In genomic region chr17:82050152-82050760, GRCh38 we compare ENCODE assay signal across 8 cellular contexts. TPM values are rescaled to one million over a fixed set of nuclear protein-coding genes. Genes with fewer than 3 reads are reported as not detected.
DNase-seq lines count a peak whose midpoint lies in the region; ATAC-seq, FAIRE-seq and TF ChIP-seq lines count a peak whose summit lies in the region.

No MANE protein-coding gene starts in this region.

- peaks cover 3% of the 10 kb centered on the region; the same call in 1 of the 2 replicates for H4K20me1 ChIP-seq in DOHH2 (ENCODE audit: control insufficient read depth, insufficient read depth, low read depth, low read length)

- no peak for TF ChIP-seq CTCF in DOHH2 (IDR thresholded peaks at IDR 0.05; ENCODE audit: low read depth, low read length, poor library complexity, severe bottlenecking)
- TF ChIP-seq CTCF in fibroblast of the aortic adventitia (IDR thresholded peaks at IDR 0.05; ENCODE audit: insufficient read depth, low read length): no peak
- no peak for TF ChIP-seq CTCF in progenitor cell of endocrine pancreas (IDR thresholded peaks at IDR 0.05; ENCODE audit: unreplicated experiment)

- no peak for DNase-seq in T-helper 17 cell
- DNase-seq in fibroblast of the aortic adventitia (ENCODE audit: low read depth): no peak
- DNase-seq in progenitor cell of endocrine pancreas (ENCODE audit: low spot score, unreplicated experiment): no peak
- no peak for DNase-seq in Ammon's horn (ENCODE audit: low spot score)
- DNase-seq in NCI-H2081 (lab: John Stamatoyannopoulos, UW): no peak
- no peak for DNase-seq in GM12891 (ENCODE audit: insufficient read length, low spot score)

- TF ChIP-seq POLR2A in GM12891 (IDR thresholded peaks at IDR 0.05; ENCODE audit: low read depth, low read length): no peak

- H3K79me2 ChIP-seq in DOHH2 (ENCODE audit: control insufficient read depth, low read length): peaks cover 19% of the 10 kb centered on the region

- no peaks in the 10 kb centered on the region for H3K9me3 ChIP-seq in DOHH2 (ENCODE audit: control insufficient read depth, insufficient read depth, low read length)
- H3K9me3 ChIP-seq in T-helper 17 cell (ENCODE audit: control insufficient read depth, low read length, poor library complexity, severe bottlenecking): no peaks in the 10 kb centered on the region

- peaks cover 17% of the 10 kb centered on the region for H3K4me1 ChIP-seq in DOHH2 (ENCODE audit: control insufficient read depth, low read length)

- H3K9me2 ChIP-seq in DOHH2 (replicated peaks; ENCODE audit: control insufficient read depth, low read length): no peaks in the 10 kb centered on the region

- no peaks in the 10 kb centered on the region for H3F3A ChIP-seq in DOHH2 (ENCODE audit: control insufficient read depth, insufficient read depth)

- H3K27me3 Mint-ChIP-seq in T-helper 17 cell: no peaks in the 10 kb centered on the region
- no peaks in the 10 kb centered on the region for H3K27me3 Mint-ChIP-seq in progenitor cell of endocrine pancreas

- H3K4me3 Mint-ChIP-seq in T-helper 17 cell (peak overlapping the region; percentile 86), progenitor cell of endocrine pancreas (ENCODE audit: low read depth) (peak overlapping the region; percentile 88)

- FAIRE-seq in GM12891 (lab: Jason Lieb, UNC): no peak

- H3K27ac Mint-ChIP-seq in T-helper 17 cell: peak overlapping the region; percentile 67
- H3K27ac Mint-ChIP-seq in progenitor cell of endocrine pancreas: peak overlapping the region; percentile 91

- no peaks in the 10 kb centered on the region for H3K27me3 ChIP-seq in DOHH2 (ENCODE audit: control insufficient read depth, low read length)

- no peaks in the 10 kb centered on the region for H3K9me3 Mint-ChIP-seq in progenitor cell of endocrine pancreas (ENCODE audit: low read depth)

- H3K4me3 ChIP-seq in DOHH2 (ENCODE audit: low read length): peak overlapping the region; percentile 79
- H3K4me3 ChIP-seq in fibroblast of the aortic adventitia (ENCODE audit: low read depth, low read length): peak overlapping the region; percentile 80

- H3K27ac ChIP-seq in DOHH2 (ENCODE audit: low read depth, low read length): no peak overlapping the region

- ATAC-seq in T-helper 17 cell: no peak
- ATAC-seq in GM18868 (IDR thresholded peaks at IDR 0.05; ENCODE audit: unreplicated experiment): no peak

- H3K36me3 Mint-ChIP-seq in T-helper 17 cell (ENCODE audit: low read depth) (peaks cover 3% of the 10 kb centered on the region), progenitor cell of endocrine pancreas (ENCODE audit: insufficient read depth) (peaks cover 10% of the 10 kb centered on the region)

- H3K4me2 ChIP-seq in DOHH2 (ENCODE audit: low read length): peak overlapping the region; percentile 86

- H3K4me1 Mint-ChIP-seq in T-helper 17 cell (peaks cover 8% of the 10 kb centered on the region), progenitor cell of endocrine pancreas (ENCODE audit: low read depth) (peaks cover 9% of the 10 kb centered on the region)

- peaks cover 12% of the 10 kb centered on the region; the same call in 1 of the 2 replicates for H3K36me3 ChIP-seq in DOHH2 (ENCODE audit: control insufficient read depth, low read length)

TF ChIP-seq in GM12891, 5 proteins besides CTCF, POLR2A, EP300 and RAD21:
- no peak for TF ChIP-seq POLR2AphosphoS5 (IDR thresholded peaks at IDR 0.05; ENCODE audit: low read depth, low read length)
- TF ChIP-seq SPI1 (IDR thresholded peaks at IDR 0.05; ENCODE audit: low read depth, low read length): no peak
- no peak for TF ChIP-seq PAX5 (IDR thresholded peaks at IDR 0.05; ENCODE audit: insufficient read depth, low read length, severe bottlenecking)
- no peak for TF ChIP-seq POU2F2 (IDR thresholded peaks at IDR 0.05; ENCODE audit: low read depth, low read length)
- TF ChIP-seq TAF1 (IDR thresholded peaks at IDR 0.05; ENCODE audit: low read depth, low read length): no peak

RNA-seq across cellular contexts. Expression of gene RFNG, which starts 1.4 kb away (rescaled TPM):
- total RNA-seq in T-helper 17 cell: 10 to 100 TPM; 26.5 to 28.3 TPM
- total RNA-seq in fibroblast of the aortic adventitia (ENCODE audit: low replicate concordance): 32.0 and 33.3 TPM in 2 replicates
- 60.1 and 65.5 TPM in 2 replicates for total RNA-seq in progenitor cell of endocrine pancreas
- polyA plus RNA-seq in GM12891 (2012; ENCODE audit: low read depth, missing spikeins): 13.8 TPM

RNA-seq across cellular contexts. Expression of gene GPS1, which starts 1.4 kb away (rescaled TPM):
- total RNA-seq in T-helper 17 cell (10 to 100 TPM; 63.2 to 66.1 TPM), fibroblast of the aortic adventitia (ENCODE audit: low replicate concordance) (77.5 and 85.5 TPM in 2 replicates), progenitor cell of endocrine pancreas (134 and 137 TPM in 2 replicates)
- 48.7 TPM for polyA plus RNA-seq in GM12891 (2012; ENCODE audit: low read depth, missing spikeins)

RNA-seq across cellular contexts. Expression of gene DCXR, which starts 12.8 kb away (rescaled TPM):
- total RNA-seq in T-helper 17 cell: 10 to 100 TPM; 55.6 to 77.5 TPM
- total RNA-seq in fibroblast of the aortic adventitia (ENCODE audit: low replicate concordance): 29.3 and 101 TPM in 2 replicates
- total RNA-seq in progenitor cell of endocrine pancreas: 72.2 and 77.6 TPM in 2 replicates
- 40.2 TPM for polyA plus RNA-seq in GM12891 (2012; ENCODE audit: low read depth, missing spikeins)

RNA-seq across cellular contexts. Expression of gene DUS1L, which starts 15.3 kb away (rescaled TPM):
- 100 to 1,000 TPM; 130 to 131 TPM for total RNA-seq in T-helper 17 cell
- total RNA-seq in fibroblast of the aortic adventitia (ENCODE audit: low replicate concordance): 33.8 and 62.3 TPM in 2 replicates
- total RNA-seq in progenitor cell of endocrine pancreas: 85.2 and 93.8 TPM in 2 replicates
- 77.3 TPM for polyA plus RNA-seq in GM12891 (2012; ENCODE audit: low read depth, missing spikeins)

RNA-seq across cellular contexts. Expression of gene RAC3, which starts 18.8 kb away (rescaled TPM):
- 1 to 10 TPM; 2.6 to 3.1 TPM for total RNA-seq in T-helper 17 cell
- total RNA-seq in fibroblast of the aortic adventitia (ENCODE audit: low replicate concordance): 6.2 and 13.5 TPM in 2 replicates
- 25.2 and 26.2 TPM in 2 replicates for total RNA-seq in progenitor cell of endocrine pancreas
- polyA plus RNA-seq in GM12891 (2012; ENCODE audit: low read depth, missing spikeins): 3.3 TPM
